Comparison of ENCODE assay signal across 1 cellular context in the genomic region with DNA sequence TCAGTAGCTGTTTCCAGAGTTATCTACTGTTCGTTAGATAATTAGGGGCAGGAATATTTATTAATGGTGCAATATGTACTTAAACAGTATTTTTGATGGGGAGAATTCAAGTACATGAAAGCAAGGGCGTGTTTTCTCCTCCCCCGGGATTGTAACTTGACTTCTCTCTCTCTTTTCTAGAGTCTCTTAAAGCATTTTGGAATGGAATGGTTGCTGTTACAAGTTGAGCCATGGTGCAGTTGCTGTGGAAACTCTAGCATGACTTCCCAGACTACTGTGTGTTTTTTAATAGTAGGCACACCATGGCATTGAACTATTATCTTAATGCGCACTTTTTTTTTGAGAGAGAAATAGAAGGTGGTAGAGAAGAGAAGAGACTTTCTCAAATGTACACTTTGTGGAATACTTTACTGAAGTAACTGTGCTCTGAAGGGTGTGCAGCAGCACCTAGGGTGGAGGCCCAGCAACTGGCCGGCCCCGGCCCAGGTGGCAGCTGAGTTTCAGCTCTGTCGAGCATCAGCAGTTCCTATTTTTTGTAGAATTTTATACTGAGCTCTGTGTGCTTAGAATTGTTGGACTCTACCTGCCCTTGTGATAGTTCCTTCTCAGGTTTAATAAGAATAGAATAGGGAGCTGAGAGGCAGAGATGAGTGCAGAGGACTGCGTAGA.
TF ChIP-seq lines count a peak whose summit lies in the region.

No MANE protein-coding gene starts in this region.

TF ChIP-seq in K562, 482 proteins besides CTCF, POLR2A, EP300 and RAD21:
- no peak for TF ChIP-seq POLR2AphosphoS2 (IDR thresholded peaks at IDR 0.05; ENCODE audit: low read length)
